ENCODE assay signal across 9 cellular contexts in the genomic region with DNA sequence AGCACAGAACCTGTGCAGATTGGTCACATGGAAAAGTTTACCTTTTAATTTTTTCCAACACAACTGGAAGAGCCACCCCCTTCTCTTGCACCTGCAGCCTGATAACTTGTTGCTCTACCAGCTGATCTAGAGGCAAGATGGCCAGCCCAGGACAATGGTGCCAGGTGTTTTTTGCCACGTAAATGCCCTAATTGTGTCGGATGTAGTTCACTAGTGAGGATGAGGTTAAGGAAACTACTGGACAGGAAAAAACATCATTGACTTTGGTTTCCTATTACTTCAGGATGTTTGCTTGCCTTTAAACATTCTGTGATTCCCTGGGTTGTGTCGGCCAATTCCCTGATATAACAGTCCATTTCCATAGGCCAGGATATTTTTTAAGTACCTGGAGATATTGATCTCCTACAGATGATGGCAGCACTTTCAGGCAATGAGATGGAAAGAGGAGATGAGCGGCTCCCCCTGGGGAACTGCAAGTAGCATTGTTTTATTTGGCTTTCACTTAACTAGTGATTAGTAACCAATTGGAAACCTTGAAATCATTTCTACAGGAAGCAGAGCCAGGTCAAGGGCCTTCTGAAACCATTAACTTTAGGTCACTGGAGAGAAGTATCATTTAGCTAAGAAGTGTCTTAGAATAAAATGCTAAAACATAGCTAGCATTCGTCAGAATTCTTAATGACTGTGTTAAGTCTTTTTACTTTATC.
DNase-seq lines count a peak whose midpoint lies in the region; ATAC-seq and TF ChIP-seq lines count a peak whose summit lies in the region.
"Had no signal": no experiment of that assay in that cellular context is flagged by ENCODE, and none has a peak within 500 bp of the region (broad histone marks: within the 10 kb centered on the region; RNA-seq: fewer than 3 reads in every experiment).

No MANE protein-coding gene starts in this region.

- peaks cover 4% of the 10 kb centered on the region in 2 donors for H3K4me1 ChIP-seq in aorta (ENCODE audit: control insufficient read depth in 1 of 2, insufficient read depth in 2 of 2, low read length in 2 of 2)

- no peaks in the 10 kb centered on the region for H3K36me3 ChIP-seq in aorta (ENCODE audit: control insufficient read depth in 1 of 2, insufficient read depth in 2 of 2, low read length in 1 of 2)

- WGBS in aorta, 2 donors = 89 to 93% methylated on average over 5 of the region's 5 CpGs

- no peak for TF ChIP-seq CTCF in GM10266 (IDR thresholded peaks at IDR 0.05; ENCODE audit: control insufficient read depth, insufficient read depth, low read depth, missing control alignments)

- ATAC-seq in GM18867 (IDR thresholded peaks at IDR 0.05; ENCODE audit: unreplicated experiment) (peak; percentile 50), HG03139 (IDR thresholded peaks at IDR 0.05; ENCODE audit: unreplicated experiment) (peak; percentile 92), aorta (ENCODE audit: low FRiP score) (no peak)

- peak; percentile 15 for DNase-seq in RPMI7951 (ENCODE audit: low read depth)
- DNase-seq in mucosa of gallbladder (ENCODE audit: low spot score) = peak; percentile 33
- DNase-seq in GM10266 (ENCODE audit: extremely low spot score) = no peak
- DNase-seq in ureter (ENCODE audit: low spot score) = no peak
- no peak for DNase-seq in aorta
- no peak for DNase-seq in OCI-M1 (lab: John Stamatoyannopoulos, UW)
- DNase-seq: dorsolateral prefrontal cortex had no signal

- H3K4me3 ChIP-seq in aorta (ENCODE audit: low read length in 2 of 2) = no peak overlapping the region
- H3K4me3 ChIP-seq: dorsolateral prefrontal cortex had no signal

- H3K27ac ChIP-seq in aorta (ENCODE audit: low read depth in 1 of 2, low read length in 2 of 2) = no peak overlapping the region
- H3K27ac ChIP-seq: dorsolateral prefrontal cortex had no signal

- no peaks in the 10 kb centered on the region for H3K27me3 ChIP-seq in aorta (ENCODE audit: control insufficient read depth in 1 of 2, insufficient read depth in 2 of 2, low read length in 1 of 2)
- H3K27me3 ChIP-seq: dorsolateral prefrontal cortex had no signal

- no peaks in the 10 kb centered on the region for H3K9me3 ChIP-seq in aorta (ENCODE audit: control insufficient read depth, low read length)

- intact Hi-C loops in aorta (cut with DNase I) = no loop called here

Comparison
In these comparisons a context has a peak if more than half of its experiments do, and no peak if none do; other contexts are left out.
1. DNase-seq: peak in RPMI7951 (single experiment) and mucosa of gallbladder (single experiment); none in GM10266 (single experiment), ureter (single experiment), aorta (0 of 2) and OCI-M1 (single experiment).